Comparison of ENCODE assay signal across 6 cellular contexts in the genomic region with DNA sequence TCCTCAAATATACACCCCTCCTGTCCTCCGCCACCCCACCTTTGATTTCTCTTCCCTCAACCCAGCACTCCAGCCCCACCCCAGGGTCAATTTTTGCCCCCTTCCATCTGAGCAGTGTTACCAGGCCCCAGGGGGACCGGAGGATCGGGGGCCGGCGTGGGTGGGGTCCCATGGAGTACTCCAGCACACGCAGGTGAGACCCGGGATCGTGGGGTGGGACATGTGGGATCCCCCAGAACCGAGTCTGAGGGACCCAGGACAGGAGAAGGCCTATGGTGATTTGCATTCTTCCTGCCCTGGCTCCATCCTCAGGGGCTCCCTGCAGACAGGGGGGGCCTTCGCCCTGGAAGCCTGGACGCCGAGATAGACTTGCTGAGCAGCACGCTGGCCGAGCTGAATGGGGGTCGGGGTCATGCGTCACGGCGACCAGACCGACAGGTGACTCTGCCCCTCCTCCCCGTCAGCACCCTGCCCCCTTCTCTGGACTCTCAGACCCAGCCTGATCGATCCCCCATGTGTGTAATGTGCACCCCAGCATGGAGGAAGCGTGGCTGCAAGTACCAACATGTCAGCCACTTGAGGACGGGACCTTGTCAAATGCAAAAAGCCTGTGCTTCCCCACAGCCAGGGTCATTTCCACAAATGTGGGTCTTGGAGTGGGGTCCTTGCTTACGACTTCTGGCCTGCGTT. TPM values are rescaled to one million over a fixed set of nuclear protein-coding genes. Genes with fewer than 3 reads are reported as not detected.
DNase-seq lines count a peak whose midpoint lies in the region; ATAC-seq, FAIRE-seq and TF ChIP-seq lines count a peak whose summit lies in the region.

No MANE protein-coding gene starts in this region.

- no peak for TF ChIP-seq RAD21 in H1 (IDR thresholded peaks at IDR 0.05 in 1 of 2, conservative IDR thresholded peaks at IDR 0.05 in 1 of 2; ENCODE audit: low read depth in 2 of 2, low read length in 2 of 2)

- peak overlapping the region; percentile 95 for H4K8ac ChIP-seq in H1 (ENCODE audit: extremely low read depth, insufficient read depth, low read length)

- H3K9me3 ChIP-seq in H1 (ENCODE audit: insufficient read depth in 2 of 2, low read depth in 1 of 2, low read length in 1 of 2) (no peaks in the 10 kb centered on the region), gastrocnemius medialis (no peaks in the 10 kb centered on the region)

- 0 out of 2 replicates have a peak overlapping the region, but pooled peaks have one; percentile 84 for H2BK12ac ChIP-seq in H1 (ENCODE audit: low read depth, low read length)

- H3K27me3 ChIP-seq in H1 (replicated peaks in 1 of 4; ENCODE audit: control insufficient read depth in 3 of 4, extremely low read depth in 1 of 4, insufficient read depth in 3 of 4, low read length in 3 of 4): no peaks in the 10 kb centered on the region
- H3K27me3 ChIP-seq in gastrocnemius medialis: peaks cover 3 to 7% (median 7%) of the 10 kb centered on the region in 3 donors

- no peak overlapping the region for H3K14ac ChIP-seq in H1 (ENCODE audit: insufficient read length)

- H3K4me1 ChIP-seq in H1 (replicated peaks in 1 of 4; ENCODE audit: control insufficient read depth in 3 of 4, insufficient read depth in 4 of 4, low read length in 3 of 4): peaks cover 2 to 16% (median 11%) of the 10 kb centered on the region in 4 experiments
- H3K4me1 ChIP-seq in gastrocnemius medialis: peaks cover 3 to 18% of the 10 kb centered on the region in 2 donors

- peak overlapping the region; percentile 99 for H3K18ac ChIP-seq in H1 (ENCODE audit: extremely low read depth, low read length)

- no peak overlapping the region for H2AFZ ChIP-seq in H1 (ENCODE audit: low read length)

- H3K79me2 ChIP-seq in H1 (ENCODE audit: control insufficient read depth in 1 of 2, insufficient read depth in 2 of 2, low read length in 2 of 2): peaks cover 0 to 18% of the 10 kb centered on the region in 2 experiments; a peak in 3 of 4 replicates

- peak in 1 of 2 donors; percentile 8 for ATAC-seq in gastrocnemius medialis
- ATAC-seq in GM21786 (IDR thresholded peaks at IDR 0.05; ENCODE audit: unreplicated experiment): no peak
- no peak for ATAC-seq in esophagus mucosa

- peak overlapping the region; percentile 23; the same call in 1 of the 2 replicates for H2BK15ac ChIP-seq in H1 (ENCODE audit: low read length)

- H3K4me2 ChIP-seq in H1 (ENCODE audit: insufficient read depth in 1 of 2, low read depth in 2 of 2, low read length in 2 of 2): peak overlapping the region; percentile 73 to 91

- H3K36me3 ChIP-seq in H1 (ENCODE audit: control insufficient read depth in 2 of 4, insufficient read depth in 4 of 4, low read length in 3 of 4) (peaks cover 19 to 32% (median 25%) of the 10 kb centered on the region in 4 experiments), gastrocnemius medialis (no peaks in the 10 kb centered on the region)

- 0 out of 3 replicates have a peak, but pooled peaks of 1 of the 2 experiments have one; percentile 48 for TF ChIP-seq POLR2A in H1 (IDR thresholded peaks at IDR 0.05; ENCODE audit: control extremely low read depth in 1 of 2, low read depth in 2 of 2, low read length in 2 of 2)
- TF ChIP-seq POLR2A in gastrocnemius medialis (IDR thresholded peaks at IDR 0.05): no peak

- no peak for TF ChIP-seq EP300 in H1 (IDR thresholded peaks at IDR 0.05; ENCODE audit: borderline replicate concordance in 1 of 2, low read depth in 2 of 2, low read length in 2 of 2)

- H3K56ac ChIP-seq in H1 (replicated peaks; ENCODE audit: insufficient read length, low read depth, low read length): peak overlapping the region; percentile 92

- POLR2A ChIA-PET in H1 (lab: Charles Lee; ENCODE audit: partially characterized antibody): interaction anchor here (1.2 to 15.1 kb wide), 10 partner anchors 10 to 63 kb away, joined by 3 to 313 read pairs (median 6); a partner anchor contains a TSS

- WGBS in H1 (ENCODE audit: extremely low coverage in 1 of 2, insufficient coverage in 1 of 2, insufficient read length in 1 of 2, insufficient replicate concordance in 2 of 2, low coverage in 1 of 2, low lambda C conversion rate in 2 of 2, missing lambda C conversion rate in 1 of 2), 2 experiments: 19% methylated on average over 24 of the region's 25 CpGs; no CpG with 5 or more reads in 1 of the 2 experiments

- H2BK20ac ChIP-seq in H1 (ENCODE audit: low read length): no peak overlapping the region

- no peaks in the 10 kb centered on the region for H4K20me1 ChIP-seq in H1 (replicated peaks in 1 of 2; ENCODE audit: control insufficient read depth in 1 of 2, insufficient read depth in 2 of 2, low read length in 2 of 2)

- H3K79me1 ChIP-seq in H1 (ENCODE audit: low read depth, low read length): peaks cover 7% of the 10 kb centered on the region; the same call in 1 of the 2 replicates

- no peak overlapping the region for H3K23ac ChIP-seq in H1 (ENCODE audit: insufficient read length)

- peak overlapping the region; percentile 94 for H3K27ac ChIP-seq in H1 (ENCODE audit: low read depth, low read length)
- H3K27ac ChIP-seq in gastrocnemius medialis: peak overlapping the region; percentile 80 to 84 (median 83)

- H2BK5ac ChIP-seq in H1 (ENCODE audit: low read depth, low read length): peak overlapping the region; percentile 94

- H2BK120ac ChIP-seq in H1 (replicated peaks; ENCODE audit: low read depth, low read length): peak overlapping the region; percentile 78

- peak overlapping the region; percentile 94 for H4K5ac ChIP-seq in H1 (ENCODE audit: insufficient read length, low read depth, low read length)

- H3K4me3 ChIP-seq in H1 (ENCODE audit: extremely low read depth in 1 of 4, insufficient read depth in 2 of 4, low read depth in 3 of 4, low read length in 4 of 4) (peak overlapping the region; percentile 68 to 93 (median 83)), gastrocnemius medialis (peak overlapping the region; percentile 57 to 66 (median 63))

- CTCF ChIA-PET in H1 (lab: Charles Lee; ENCODE audit: partially characterized antibody): no interaction called here

- FAIRE-seq in H1 (lab: Jason Lieb, UNC): no peak

- H2AK5ac ChIP-seq in H1 (ENCODE audit: low read depth, low read length): no peak overlapping the region

- intact Hi-C loops in gastrocnemius medialis (cut with DNase I; ENCODE audit: low total_unique reads): loop anchor here (10.0 kb wide), 1 partner anchor 253 kb away; a partner anchor contains a TSS

- DNase-seq in HPDE6-E6E7 (ENCODE audit: extremely low spot score) (peak; percentile 37), H1 (ENCODE audit: low read depth in 1 of 2, low spot score in 2 of 2) (peak in 1 of 2 experiments; percentile 53), gastrocnemius medialis (no peak), NCI-H146 (lab: John Stamatoyannopoulos, UW) (no peak)

- TF ChIP-seq CTCF in H1 (IDR thresholded peaks at IDR 0.05; ENCODE audit: control extremely low read depth in 1 of 3, insufficient read depth in 1 of 3, low read depth in 1 of 3, low read length in 3 of 3) (no peak), gastrocnemius medialis (IDR thresholded peaks at IDR 0.05 in 4 of 5, conservative IDR thresholded peaks at IDR 0.05 in 1 of 5) (no peak)

- H3K23me2 ChIP-seq in H1 (ENCODE audit: low read depth, low read length): peaks cover 6% of the 10 kb centered on the region; the same call in 1 of the 2 replicates

- peak overlapping the region; percentile 64 to 91 (median 83) for H3K9ac ChIP-seq in H1 (replicated peaks in 1 of 4; ENCODE audit: extremely low read depth in 1 of 4, low read depth in 3 of 4, low read length in 3 of 4)

- in situ Hi-C loops in gastrocnemius medialis (cut with MboI; ENCODE audit: low sequenced_read_pairs in 4 of 4): loop anchor here in 3 of 4 donors (10.0 to 25.0 kb wide), 5 partner anchors 156 to 431 kb away; a partner anchor contains a TSS

- peak overlapping the region; percentile 84 for H4K91ac ChIP-seq in H1 (replicated peaks; ENCODE audit: insufficient read length, low read length)

- peak overlapping the region; percentile 77 for H3K4ac ChIP-seq in H1 (replicated peaks; ENCODE audit: insufficient read length, low read depth, low read length)

RNA-seq across cellular contexts. Expression of a gene that starts 0.8 kb away (rescaled TPM):
- total RNA-seq in H1 (2021; fragmentation: NEBNext Ultra II Directional; extraction: Animal tissue kit (Norgen Biotek cat#: 25700)): 103 and 109 TPM in 2 replicates
- polyA plus RNA-seq in H1 (2011; rRNA removed): 88.4 and 112 TPM in 2 replicates
- 112 TPM for polyA plus RNA-seq in H1 (2011; cell fraction: cytosol; rRNA removed)
- polyA plus RNA-seq in H1 (2011; cell fraction: nucleus; rRNA removed): 145 TPM
- 85.3 to 128 TPM (median 117 TPM) in 4 replicates for polyA plus RNA-seq in H1 (2012, experiment 1 of 2)
- polyA plus RNA-seq in H1 (2012, experiment 2 of 2): 101 TPM
- 56.2 TPM for polyA plus RNA-seq in H1 (2013, experiment 1 of 2)
- 51.7 TPM for polyA plus RNA-seq in H1 (2013, experiment 2 of 2)
- polyA minus RNA-seq in H1 (2011; rRNA and poly(A)+ RNA removed): 34.4 and 35.9 TPM in 2 replicates
- polyA minus RNA-seq in H1 (2011; cell fraction: cytosol; rRNA and poly(A)+ RNA removed): 43.7 TPM
- polyA minus RNA-seq in H1 (2011; cell fraction: nucleus; rRNA and poly(A)+ RNA removed): 36.9 TPM
- total RNA-seq in gastrocnemius medialis (1 to 10 TPM; 4.6 to 9.1 (median 7.3) TPM), esophagus mucosa (61.1 TPM)

RNA-seq across cellular contexts. Expression of a gene that starts 7.0 kb away (rescaled TPM):
- total RNA-seq in H1 (2021; fragmentation: NEBNext Ultra II Directional; extraction: Animal tissue kit (Norgen Biotek cat#: 25700)): 237 and 239 TPM in 2 replicates
- polyA plus RNA-seq in H1 (2011; rRNA removed): 66.7 and 103 TPM in 2 replicates
- polyA plus RNA-seq in H1 (2011; cell fraction: cytosol; rRNA removed): 78.5 TPM
- polyA plus RNA-seq in H1 (2011; cell fraction: nucleus; rRNA removed): 456 TPM
- polyA plus RNA-seq in H1 (2012, experiment 1 of 2): 212 to 245 TPM (median 235 TPM) in 4 replicates
- 131 TPM for polyA plus RNA-seq in H1 (2012, experiment 2 of 2)
- 167 TPM for polyA plus RNA-seq in H1 (2013, experiment 1 of 2)
- 144 TPM for polyA plus RNA-seq in H1 (2013, experiment 2 of 2)
- polyA minus RNA-seq in H1 (2011; rRNA and poly(A)+ RNA removed): 44.1 and 59.4 TPM in 2 replicates
- polyA minus RNA-seq in H1 (2011; cell fraction: cytosol; rRNA and poly(A)+ RNA removed): 112 TPM
- 143 TPM for polyA minus RNA-seq in H1 (2011; cell fraction: nucleus; rRNA and poly(A)+ RNA removed)
- 10 to 100 TPM; 35.0 to 47.3 (median 39.8) TPM for total RNA-seq in gastrocnemius medialis
- total RNA-seq in esophagus mucosa: 63.5 TPM

RNA-seq across cellular contexts. Expression of a gene that starts 15.4 kb away (rescaled TPM):
- 40.1 and 40.7 TPM in 2 replicates for total RNA-seq in H1 (2021; fragmentation: NEBNext Ultra II Directional; extraction: Animal tissue kit (Norgen Biotek cat#: 25700))
- polyA plus RNA-seq in H1 (2011; rRNA removed): 31.4 and 54.0 TPM in 2 replicates
- polyA plus RNA-seq in H1 (2011; cell fraction: cytosol; rRNA removed): 28.5 TPM
- 74.3 TPM for polyA plus RNA-seq in H1 (2011; cell fraction: nucleus; rRNA removed)
- polyA plus RNA-seq in H1 (2012, experiment 1 of 2): 25.4 to 35.3 TPM (median 33.8 TPM) in 4 replicates
- 27.5 TPM for polyA plus RNA-seq in H1 (2012, experiment 2 of 2)
- 33.2 TPM for polyA plus RNA-seq in H1 (2013, experiment 1 of 2)
- polyA plus RNA-seq in H1 (2013, experiment 2 of 2): 32.9 TPM
- 13.1 and 22.4 TPM in 2 replicates for polyA minus RNA-seq in H1 (2011; rRNA and poly(A)+ RNA removed)
- polyA minus RNA-seq in H1 (2011; cell fraction: cytosol; rRNA and poly(A)+ RNA removed): 13.4 TPM
- polyA minus RNA-seq in H1 (2011; cell fraction: nucleus; rRNA and poly(A)+ RNA removed): 13.4 TPM
- total RNA-seq in gastrocnemius medialis (1 to 10 TPM; 2.5 to 4.3 (median 3.8) TPM), esophagus mucosa (13.5 TPM)

RNA-seq across cellular contexts. Expression of a gene that starts 21.6 kb away (rescaled TPM):
- total RNA-seq in H1 (2021; fragmentation: NEBNext Ultra II Directional; extraction: Animal tissue kit (Norgen Biotek cat#: 25700)): 4.3 and 4.8 TPM in 2 replicates
- polyA plus RNA-seq in H1 (2011; rRNA removed): 1.6 and 2.1 TPM in 2 replicates
- 2.0 TPM for polyA plus RNA-seq in H1 (2011; cell fraction: cytosol; rRNA removed)
- polyA plus RNA-seq in H1 (2011; cell fraction: nucleus; rRNA removed): 3.2 TPM
- 1.9 to 3.0 TPM (median 2.0 TPM) in 4 replicates for polyA plus RNA-seq in H1 (2012, experiment 1 of 2)
- polyA plus RNA-seq in H1 (2012, experiment 2 of 2): 1.5 TPM
- 1.6 TPM for polyA plus RNA-seq in H1 (2013, experiment 1 of 2)
- 1.5 TPM for polyA plus RNA-seq in H1 (2013, experiment 2 of 2)
- 1.8 and 4.7 TPM in 2 replicates for polyA minus RNA-seq in H1 (2011; rRNA and poly(A)+ RNA removed)
- polyA minus RNA-seq in H1 (2011; cell fraction: cytosol; rRNA and poly(A)+ RNA removed): 7.5 TPM
- 16.2 TPM for polyA minus RNA-seq in H1 (2011; cell fraction: nucleus; rRNA and poly(A)+ RNA removed)
- 1 to 10 TPM; 2.0 to 7.1 (median 4.0) TPM for total RNA-seq in gastrocnemius medialis
- 2.1 TPM for total RNA-seq in esophagus mucosa

RNA-seq across cellular contexts. Expression of a gene that starts 27.7 kb away (rescaled TPM):
- total RNA-seq in H1 (2021; fragmentation: NEBNext Ultra II Directional; extraction: Animal tissue kit (Norgen Biotek cat#: 25700)): 4.3 and 4.8 TPM in 2 replicates
- polyA plus RNA-seq in H1 (2011; rRNA removed): 1.4 and 2.8 TPM in 2 replicates
- 1.8 TPM for polyA plus RNA-seq in H1 (2011; cell fraction: cytosol; rRNA removed)
- 7.7 TPM for polyA plus RNA-seq in H1 (2011; cell fraction: nucleus; rRNA removed)
- polyA plus RNA-seq in H1 (2012, experiment 1 of 2): 1.6 to 2.9 TPM (median 2.2 TPM) in 4 replicates
- 1.2 TPM for polyA plus RNA-seq in H1 (2012, experiment 2 of 2)
- 6.7 TPM for polyA plus RNA-seq in H1 (2013, experiment 1 of 2)
- 6.3 TPM for polyA plus RNA-seq in H1 (2013, experiment 2 of 2)
- polyA minus RNA-seq in H1 (2011; rRNA and poly(A)+ RNA removed): 0.44 and 0.95 TPM in 2 replicates
- 2.3 TPM for polyA minus RNA-seq in H1 (2011; cell fraction: cytosol; rRNA and poly(A)+ RNA removed)
- 2.3 TPM for polyA minus RNA-seq in H1 (2011; cell fraction: nucleus; rRNA and poly(A)+ RNA removed)
- total RNA-seq in gastrocnemius medialis (10 to 100 TPM in 2 of 4 donors, 1 to 10 TPM in 2; 6.5 to 59.5 (median 11.4) TPM), esophagus mucosa (0.44 TPM)
